8 cellular contexts compared by ENCODE assay signal in genomic region chr18:74819433-74820059, GRCh38.
A peak's percentile ranks its signal among the peaks of the same experiment; 100 is the strongest.
DNase-seq lines count a peak whose midpoint lies in the region; ATAC-seq and TF ChIP-seq lines count a peak whose summit lies in the region.

No MANE protein-coding gene starts in this region.

- H3K9me3 ChIP-seq in CD8-positive, alpha-beta memory T cell (ENCODE audit: low read length), result no peaks in the 10 kb centered on the region
- peaks cover 0 to 3% (median 0%) of the 10 kb centered on the region in 3 experiments for H3K9me3 ChIP-seq in naive thymus-derived CD4-positive, alpha-beta T cell (ENCODE audit: control insufficient read depth in 2 of 3, low read length in 3 of 3)

- H3K4me3 ChIP-seq in cardiac fibroblast (replicated peaks in 1 of 2; ENCODE audit: low read depth in 2 of 2, low read length in 2 of 2), result no peak overlapping the region
- no peak overlapping the region for H3K4me3 ChIP-seq in CD8-positive, alpha-beta memory T cell (ENCODE audit: low read length)
- no peak overlapping the region for H3K4me3 ChIP-seq in naive thymus-derived CD4-positive, alpha-beta T cell (ENCODE audit: low read length)

- no peak overlapping the region for H3K27ac ChIP-seq in CD8-positive, alpha-beta memory T cell (ENCODE audit: low read depth, low read length)
- H3K27ac ChIP-seq in naive thymus-derived CD4-positive, alpha-beta T cell (ENCODE audit: low read depth, low read length), result no peak overlapping the region

- no peak overlapping the region for H3K27ac Mint-ChIP-seq in progenitor cell of endocrine pancreas
- no peak overlapping the region for H3K27ac Mint-ChIP-seq in CD8-positive, alpha-beta memory T cell
- H3K27ac Mint-ChIP-seq in naive thymus-derived CD4-positive, alpha-beta T cell, result no peak overlapping the region

- TF ChIP-seq CTCF in cardiac fibroblast (IDR thresholded peaks at IDR 0.05; ENCODE audit: low read depth, low read length) (peak; percentile 53), progenitor cell of endocrine pancreas (IDR thresholded peaks at IDR 0.05; ENCODE audit: unreplicated experiment) (peak; percentile 65)

- no peaks in the 10 kb centered on the region for H3K9me3 Mint-ChIP-seq in progenitor cell of endocrine pancreas (ENCODE audit: low read depth)
- H3K9me3 Mint-ChIP-seq in CD8-positive, alpha-beta memory T cell, result peaks cover 0 to 4% (median 0%) of the 10 kb centered on the region in 5 donors
- peaks cover 0 to 9% (median 5%) of the 10 kb centered on the region in 11 donors for H3K9me3 Mint-ChIP-seq in naive thymus-derived CD4-positive, alpha-beta T cell

- H3K4me3 Mint-ChIP-seq in progenitor cell of endocrine pancreas (ENCODE audit: low read depth), result no peak overlapping the region
- no peak overlapping the region for H3K4me3 Mint-ChIP-seq in CD8-positive, alpha-beta memory T cell
- H3K4me3 Mint-ChIP-seq in naive thymus-derived CD4-positive, alpha-beta T cell, result no peak overlapping the region

- H3K4me1 Mint-ChIP-seq in progenitor cell of endocrine pancreas (ENCODE audit: low read depth), result no peaks in the 10 kb centered on the region
- no peaks in the 10 kb centered on the region for H3K4me1 Mint-ChIP-seq in CD8-positive, alpha-beta memory T cell
- peaks cover 0 to 5% (median 0%) of the 10 kb centered on the region in 7 donors for H3K4me1 Mint-ChIP-seq in naive thymus-derived CD4-positive, alpha-beta T cell

- H3K27me3 ChIP-seq in CD8-positive, alpha-beta memory T cell (ENCODE audit: insufficient read depth, low read length, poor library complexity, severe bottlenecking), result no peaks in the 10 kb centered on the region
- H3K27me3 ChIP-seq in naive thymus-derived CD4-positive, alpha-beta T cell (ENCODE audit: control insufficient read depth in 2 of 2, insufficient read depth in 2 of 2, low read length in 2 of 2), result no peaks in the 10 kb centered on the region

- peaks cover 8% of the 10 kb centered on the region for H3K36me3 Mint-ChIP-seq in progenitor cell of endocrine pancreas (ENCODE audit: insufficient read depth)
- H3K36me3 Mint-ChIP-seq in CD8-positive, alpha-beta memory T cell, result peaks cover 11 to 20% (median 20%) of the 10 kb centered on the region in 3 donors
- peaks cover 11 to 42% (median 22%) of the 10 kb centered on the region in 5 donors for H3K36me3 Mint-ChIP-seq in naive thymus-derived CD4-positive, alpha-beta T cell

- no peaks in the 10 kb centered on the region for H3K36me3 ChIP-seq in CD8-positive, alpha-beta memory T cell (ENCODE audit: insufficient read depth, low read length)
- H3K36me3 ChIP-seq in naive thymus-derived CD4-positive, alpha-beta T cell (ENCODE audit: control insufficient read depth in 2 of 3, insufficient read depth in 3 of 3, low read length in 3 of 3), result no peaks in the 10 kb centered on the region

- peak; percentile 56 for DNase-seq in ACHN
- DNase-seq in cardiac fibroblast (ENCODE audit: low read depth in 2 of 2), result peak in 1 of 2 donors; percentile 34
- no peak for DNase-seq in progenitor cell of endocrine pancreas (ENCODE audit: low spot score, unreplicated experiment)
- no peak for DNase-seq in NCI-H1694 treated with DMSO at 0.1 percent for 48 hours (lab: John Stamatoyannopoulos, UW)
- DNase-seq in CD8-positive, alpha-beta memory T cell, result no peak
- no peak for DNase-seq in naive thymus-derived CD4-positive, alpha-beta T cell

- H3K4me1 ChIP-seq in CD8-positive, alpha-beta memory T cell (ENCODE audit: insufficient read depth, low read length), result no peaks in the 10 kb centered on the region
- no peaks in the 10 kb centered on the region for H3K4me1 ChIP-seq in naive thymus-derived CD4-positive, alpha-beta T cell (ENCODE audit: control insufficient read depth in 2 of 2, insufficient read depth in 2 of 2, low read length in 2 of 2)

- intact Hi-C loops in naive thymus-derived CD4-positive, alpha-beta T cell (cut with micrococcal nuclease), result no loop called here

- no peaks in the 10 kb centered on the region for H3K27me3 Mint-ChIP-seq in progenitor cell of endocrine pancreas
- no peaks in the 10 kb centered on the region for H3K27me3 Mint-ChIP-seq in CD8-positive, alpha-beta memory T cell
- no peaks in the 10 kb centered on the region for H3K27me3 Mint-ChIP-seq in naive thymus-derived CD4-positive, alpha-beta T cell

- in situ Hi-C loops in ACHN (cut with HindIII; ENCODE audit: low pct_ligation_motif_present, low pct_unique_long_range_greater_than_20kb, low sequenced_read_pairs), result no loop called here

- ATAC-seq in GM19035 (IDR thresholded peaks at IDR 0.05; ENCODE audit: unreplicated experiment) (peak; percentile 85), HG03521 (IDR thresholded peaks at IDR 0.05; ENCODE audit: unreplicated experiment) (peak; percentile 78)
- no peak for ATAC-seq in naive thymus-derived CD4-positive, alpha-beta T cell

- POLR2A ChIA-PET in CD8-positive, alpha-beta memory T cell (lab: Charles Lee), result no interaction called here
- POLR2A ChIA-PET in naive thymus-derived CD4-positive, alpha-beta T cell (lab: Charles Lee), result no interaction called here

- CTCF ChIA-PET in CD8-positive, alpha-beta memory T cell (lab: Charles Lee), result no interaction called here
- CTCF ChIA-PET in naive thymus-derived CD4-positive, alpha-beta T cell (lab: Charles Lee), result interaction anchor here (1.4 kb wide), 1 partner anchor 49 kb away, joined by 3 read pairs; no protein-coding TSS in a partner anchor
